In the genomic region with DNA sequence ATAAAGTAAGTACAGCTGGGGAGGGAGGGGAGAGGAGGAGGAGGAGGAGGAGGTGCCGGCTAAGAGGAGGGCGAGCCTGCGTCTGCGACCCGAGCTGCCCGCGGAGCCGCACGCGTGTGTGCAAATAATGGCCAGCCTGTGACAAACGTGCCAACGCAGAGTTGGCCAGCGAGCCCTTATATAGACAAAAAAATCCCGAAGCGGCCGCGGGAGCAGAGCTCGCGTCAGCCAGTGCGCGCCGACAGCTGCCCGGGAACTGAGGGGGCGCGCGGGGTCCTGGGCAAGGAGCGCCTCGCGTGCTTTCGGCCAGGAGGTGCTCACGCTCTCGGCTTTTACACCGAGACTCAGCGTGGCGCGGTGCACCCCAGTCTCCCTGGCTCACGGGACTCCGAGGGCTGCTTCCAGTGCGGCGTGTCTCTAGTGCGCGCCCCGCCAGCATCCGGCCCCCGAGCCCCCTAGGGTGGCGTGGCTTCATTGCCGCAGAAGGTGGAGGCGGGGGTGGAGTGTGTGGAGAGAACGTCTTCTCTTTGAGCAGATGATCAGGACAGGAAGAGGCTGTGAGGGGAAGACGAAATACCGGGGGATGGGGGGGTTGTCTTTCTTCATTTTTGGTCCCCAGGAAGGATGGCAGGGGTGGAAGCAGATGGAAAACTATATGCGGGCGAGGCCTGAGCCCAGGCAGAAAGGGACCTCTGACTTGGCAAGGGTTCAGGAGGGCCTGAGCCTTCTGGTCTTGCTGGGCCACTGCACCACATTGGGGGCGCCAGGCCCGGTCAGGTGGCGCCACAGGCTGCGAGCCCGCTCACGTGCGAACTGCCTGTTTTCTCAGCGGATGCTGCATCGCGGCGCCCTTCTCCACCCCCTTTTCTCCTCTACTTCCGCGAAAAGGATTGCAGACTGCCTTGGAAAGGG, we compare ENCODE assay signal across 7 cellular contexts. TPM values are rescaled to one million over a fixed set of nuclear protein-coding genes. Genes with fewer than 3 reads are reported as not detected.
DNase-seq lines count a peak whose midpoint lies in the region; ATAC-seq, FAIRE-seq and TF ChIP-seq lines count a peak whose summit lies in the region.

No MANE protein-coding gene starts in this region.

- H3K9ac ChIP-seq in kidney (ENCODE audit: low read length in 2 of 2) = peak overlapping the region; percentile 51 to 76

- H3K27me3 Mint-ChIP-seq in activated B cell treated with CpG ODN at 0.5 μM for 24 hours = no peaks in the 10 kb centered on the region

- no peak for FAIRE-seq in kidney (lab: Jason Lieb, UNC)

- H3K36me3 Mint-ChIP-seq in activated B cell treated with CpG ODN at 0.5 μM for 24 hours (ENCODE audit: low read depth) = peaks cover 16% of the 10 kb centered on the region

- TF ChIP-seq CTCF in activated B cell treated with CpG ODN at 0.5 μM for 24 hours (IDR thresholded peaks at IDR 0.05) (no peak), kidney (IDR thresholded peaks at IDR 0.05; ENCODE audit: borderline replicate concordance, extremely low read depth, insufficient read depth) (no peak)

- CTCF ChIA-PET in activated B cell treated with CpG ODN at 0.5 μM for 24 hours (lab: Charles Lee) = interaction anchor here (1.5 kb wide), 1 partner anchor 211 kb away, joined by 6 read pairs; no protein-coding TSS in a partner anchor

- H3K27ac Mint-ChIP-seq in activated B cell treated with CpG ODN at 0.5 μM for 24 hours = peak overlapping the region; percentile 99

- peak overlapping the region; percentile 70 to 89 for H3K4me3 ChIP-seq in kidney (ENCODE audit: low read length in 2 of 2)

- peak overlapping the region; percentile 92 for H3K4me3 Mint-ChIP-seq in activated B cell treated with CpG ODN at 0.5 μM for 24 hours

- H3K4me1 Mint-ChIP-seq in activated B cell treated with CpG ODN at 0.5 μM for 24 hours = peaks cover 39% of the 10 kb centered on the region

- no peaks in the 10 kb centered on the region for H3K36me3 ChIP-seq in kidney (ENCODE audit: control insufficient read depth in 1 of 2, insufficient read depth in 2 of 2, low read length in 2 of 2)

- DNase-seq in NCI-H2107 (lab: John Stamatoyannopoulos, UW) (peak; percentile 36), activated B cell treated with CpG ODN at 0.5 μM for 24 hours (peak; percentile 72), caudate nucleus (lab: John Stamatoyannopoulos, UW) (peak in 58 of 61 donors; percentile 6 to 88 (median 67)), kidney (peak; percentile 94)
- DNase-seq in stimulated activated CD4-positive, alpha-beta T cell treated with anti-CD3 and anti-CD28 coated beads, Interleukin-15, amount 100 ng/mL, for 1 hour (ENCODE audit: low read depth in 1 of 2, low spot score in 1 of 2) = peak; percentile 57 to 65

- ATAC-seq in GM18519 (IDR thresholded peaks at IDR 0.05; ENCODE audit: low FRiP score, unreplicated experiment) (peak; percentile 29), HG03025 (IDR thresholded peaks at IDR 0.05; ENCODE audit: low FRiP score, unreplicated experiment) (peak; percentile 32), activated B cell treated with CpG ODN at 0.5 μM for 24 hours (ENCODE audit: low read depth) (peak; percentile 66)

- H3K4me1 ChIP-seq in kidney (ENCODE audit: control insufficient read depth in 1 of 2, insufficient read depth in 1 of 2, low read depth in 1 of 2, low read length in 2 of 2) = peaks cover 0 to 2% of the 10 kb centered on the region in 2 donors

- no peaks in the 10 kb centered on the region for H3K9me3 ChIP-seq in kidney (ENCODE audit: control insufficient read depth in 1 of 2, low read length in 2 of 2)

- POLR2A ChIA-PET in activated B cell treated with CpG ODN at 0.5 μM for 24 hours (lab: Charles Lee) = interaction anchor here (0.7 to 1.3 kb wide), 7 partner anchors 10 to 146 kb away, joined by 3 to 7 read pairs (median 4); no protein-coding TSS in a partner anchor

- H3K27ac ChIP-seq in caudate nucleus (ENCODE audit: low read depth, low read length) (peak overlapping the region; percentile 48), kidney (ENCODE audit: low read depth in 2 of 2, low read length in 2 of 2) (peak overlapping the region; percentile 96 to 97)

- no peaks in the 10 kb centered on the region for H3K9me3 Mint-ChIP-seq in activated B cell treated with CpG ODN at 0.5 μM for 24 hours

- intact Hi-C loops in activated B cell treated with CpG ODN at 0.5 μM for 24 hours (cut with micrococcal nuclease) (loop anchor here (1.0 to 5.0 kb wide), 5 partner anchors 24 to 1656 kb away; partner anchors contain the start of gene ATP23), kidney (cut with DNase I) (no loop called here)

RNA-seq across cellular contexts. Expression of gene SLC16A7, which starts 0.7 kb away (rescaled TPM):
- total RNA-seq in activated B cell treated with CpG ODN at 0.5 μM for 24 hours (20.4 and 22.4 TPM in 2 replicates), kidney (33.9 TPM)
- polyA plus RNA-seq in kidney (ENCODE audit: insufficient read depth, low read depth, low replicate concordance) = 6.4 TPM

Comparison
In these comparisons a context has a peak if more than half of its experiments do, and no peak if none do; other contexts are left out.
1. Peak in every context shown above with its lines: DNase-seq, ATAC-seq, H3K4me3 ChIP-seq and H3K27ac ChIP-seq.
2. DNase-seq: peak in every context shown above with its lines; median percentile 94 in kidney; 72 in activated B cell treated with CpG ODN at 0.5 μM for 24 hours; 67 in caudate nucleus; 61 in stimulated activated CD4-positive, alpha-beta T cell treated with anti-CD3 and anti-CD28 coated beads, Interleukin-15, amount 100 ng/mL, for 1 hour; 36 in NCI-H2107.